Comparison of ENCODE assay signal across 18 cellular contexts in genomic region chr9:98391406-98391805, GRCh38.
DNase-seq lines count a peak whose midpoint lies in the region; ATAC-seq and TF ChIP-seq lines count a peak whose summit lies in the region.
"Had no signal": no experiment of that assay in that cellular context is flagged by ENCODE, and none has a peak within 500 bp of the region (broad histone marks: within the 10 kb centered on the region; RNA-seq: fewer than 3 reads in every experiment).

No MANE protein-coding gene starts in this region.

- DNase-seq in activated CD4-positive, alpha-beta T cell treated with anti-CD3 and anti-CD28 coated beads, Interleukin-2, amount 10 ng/mL, durations not matched to agents 7 days and 5 days = no peak
- no peak for DNase-seq in activated CD4-positive, alpha-beta T cell treated with anti-CD3 and anti-CD28 coated beads, Interleukin-2, amount 50 U/mL, for 1 hour
- no peak for DNase-seq in activated naive CD8-positive, alpha-beta T cell treated with anti-CD3 and anti-CD28 coated beads, Interleukin-2, amount 50 U/mL, for 24 hours
- no peak for DNase-seq in nephron progenitor cell
- no peak for DNase-seq in stimulated activated CD4-positive, alpha-beta T cell treated with anti-CD3 and anti-CD28 coated beads, Interleukin-4, amount 100 ng/mL, for 4 hours
- no peak for DNase-seq in SHP77 treated with DMSO at 0.1 percent for 48 hours (lab: John Stamatoyannopoulos, UW)
- DNase-seq: activated naive CD4-positive, alpha-beta T cell treated with anti-CD3 and anti-CD28 coated beads, Interleukin-2, amount 50 U/mL, for 16 hours; activated T-cell treated with anti-CD3 and anti-CD28 coated beads for 4 hours; BE2C; effector memory CD8-positive, alpha-beta T cell; NCI-H187; psoas muscle; stimulated activated CD4-positive, alpha-beta T cell treated with anti-CD3 and anti-CD28 coated beads, Interleukin-1b, Interleukin-23, amount 100 ng/mL, for 48 hours; stomach had no signal

- peaks cover 11% of the 10 kb centered on the region for H3K4me1 Mint-ChIP-seq in activated CD4-positive, alpha-beta T cell treated with anti-CD3 and anti-CD28 coated beads, Interleukin-2, amount 10 ng/mL, durations not matched to agents 7 days and 5 days
- H3K4me1 Mint-ChIP-seq in IgD-negative memory B cell = peaks cover 12 to 26% (median 12%) of the 10 kb centered on the region in 3 donors
- peaks cover 10% of the 10 kb centered on the region for H3K4me1 Mint-ChIP-seq in activated naive CD8-positive, alpha-beta T cell treated with anti-CD3 and anti-CD28 coated beads, Interleukin-2, amount 50 U/mL, for 24 hours
- H3K4me1 Mint-ChIP-seq in nephron progenitor cell = peaks cover 6% of the 10 kb centered on the region

- H3K36me3 Mint-ChIP-seq in activated CD4-positive, alpha-beta T cell treated with anti-CD3 and anti-CD28 coated beads, Interleukin-2, amount 10 ng/mL, durations not matched to agents 7 days and 5 days (ENCODE audit: low read depth) = no peaks in the 10 kb centered on the region
- H3K36me3 Mint-ChIP-seq in IgD-negative memory B cell = peaks cover 3% of the 10 kb centered on the region
- no peaks in the 10 kb centered on the region for H3K36me3 Mint-ChIP-seq in activated naive CD8-positive, alpha-beta T cell treated with anti-CD3 and anti-CD28 coated beads, Interleukin-2, amount 50 U/mL, for 24 hours (ENCODE audit: low read depth)
- H3K36me3 Mint-ChIP-seq in nephron progenitor cell (ENCODE audit: low read depth) = no peaks in the 10 kb centered on the region
- H3K36me3 Mint-ChIP-seq: type B pancreatic cell had no signal

- no peak for TF ChIP-seq CTCF in nephron progenitor cell (IDR thresholded peaks at IDR 0.05)

- peak overlapping the region; percentile 71 for H3K27ac Mint-ChIP-seq in activated CD4-positive, alpha-beta T cell treated with anti-CD3 and anti-CD28 coated beads, Interleukin-2, amount 10 ng/mL, durations not matched to agents 7 days and 5 days
- H3K27ac Mint-ChIP-seq in IgD-negative memory B cell (peak overlapping the region in 2 of 3 donors; percentile 28 to 90), nephron progenitor cell (peak overlapping the region; percentile 11)
- peak overlapping the region; percentile 24 for H3K27ac Mint-ChIP-seq in activated naive CD8-positive, alpha-beta T cell treated with anti-CD3 and anti-CD28 coated beads, Interleukin-2, amount 50 U/mL, for 24 hours
- H3K27ac Mint-ChIP-seq: effector memory CD8-positive, alpha-beta T cell; type B pancreatic cell had no signal

- no peak for ATAC-seq in activated naive CD8-positive, alpha-beta T cell treated with anti-CD3 and anti-CD28 coated beads, Interleukin-2, amount 50 U/mL, for 24 hours
- no peak for ATAC-seq in GM18520 (IDR thresholded peaks at IDR 0.05; ENCODE audit: unreplicated experiment)
- ATAC-seq: effector memory CD8-positive, alpha-beta T cell; left lobe of liver; psoas muscle had no signal

- POLR2A ChIA-PET in activated CD4-positive, alpha-beta T cell treated with anti-CD3 and anti-CD28 coated beads, Interleukin-2, amount 10 ng/mL, durations not matched to agents 7 days and 5 days (lab: Charles Lee) = no interaction called here

- peaks cover 6% of the 10 kb centered on the region for H3K9me3 Mint-ChIP-seq in activated CD4-positive, alpha-beta T cell treated with anti-CD3 and anti-CD28 coated beads, Interleukin-2, amount 10 ng/mL, durations not matched to agents 7 days and 5 days
- H3K9me3 Mint-ChIP-seq in IgD-negative memory B cell (peaks cover 0 to 4% (median 0%) of the 10 kb centered on the region in 3 donors), nephron progenitor cell (no peaks in the 10 kb centered on the region)
- peaks cover 7% of the 10 kb centered on the region for H3K9me3 Mint-ChIP-seq in activated naive CD8-positive, alpha-beta T cell treated with anti-CD3 and anti-CD28 coated beads, Interleukin-2, amount 50 U/mL, for 24 hours

- CTCF ChIA-PET in activated CD4-positive, alpha-beta T cell treated with anti-CD3 and anti-CD28 coated beads, Interleukin-2, amount 10 ng/mL, durations not matched to agents 7 days and 5 days (lab: Charles Lee) = no interaction called here

- H3K4me3 Mint-ChIP-seq in activated CD4-positive, alpha-beta T cell treated with anti-CD3 and anti-CD28 coated beads, Interleukin-2, amount 10 ng/mL, durations not matched to agents 7 days and 5 days = no peak overlapping the region
- H3K4me3 Mint-ChIP-seq in IgD-negative memory B cell (peak overlapping the region in 3 of 4 donors; percentile 49 to 91 (median 81)), nephron progenitor cell (no peak overlapping the region)
- H3K4me3 Mint-ChIP-seq in activated naive CD8-positive, alpha-beta T cell treated with anti-CD3 and anti-CD28 coated beads, Interleukin-2, amount 50 U/mL, for 24 hours = no peak overlapping the region
- H3K4me3 Mint-ChIP-seq: effector memory CD8-positive, alpha-beta T cell; type B pancreatic cell had no signal

- no peaks in the 10 kb centered on the region for H3K27me3 Mint-ChIP-seq in activated CD4-positive, alpha-beta T cell treated with anti-CD3 and anti-CD28 coated beads, Interleukin-2, amount 10 ng/mL, durations not matched to agents 7 days and 5 days
- H3K27me3 Mint-ChIP-seq in IgD-negative memory B cell (no peaks in the 10 kb centered on the region), nephron progenitor cell (ENCODE audit: low read depth, poor library complexity) (peaks cover 14% of the 10 kb centered on the region)
- H3K27me3 Mint-ChIP-seq in activated naive CD8-positive, alpha-beta T cell treated with anti-CD3 and anti-CD28 coated beads, Interleukin-2, amount 50 U/mL, for 24 hours = peaks cover 5% of the 10 kb centered on the region

Comparison
In these comparisons a context has a peak if more than half of its experiments do, and no peak if none do; other contexts are left out.
1. H3K27ac Mint-ChIP-seq: peak in every context shown above with its lines; median percentile 71 in activated CD4-positive, alpha-beta T cell treated with anti-CD3 and anti-CD28 coated beads, Interleukin-2, amount 10 ng/mL, durations not matched to agents 7 days and 5 days; 59 in IgD-negative memory B cell; 24 in activated naive CD8-positive, alpha-beta T cell treated with anti-CD3 and anti-CD28 coated beads, Interleukin-2, amount 50 U/mL, for 24 hours; 11 in nephron progenitor cell.
2. H3K4me3 Mint-ChIP-seq: peak in IgD-negative memory B cell (3 of 4); none in activated CD4-positive, alpha-beta T cell treated with anti-CD3 and anti-CD28 coated beads, Interleukin-2, amount 10 ng/mL, durations not matched to agents 7 days and 5 days (single experiment), activated naive CD8-positive, alpha-beta T cell treated with anti-CD3 and anti-CD28 coated beads, Interleukin-2, amount 50 U/mL, for 24 hours (single experiment) and nephron progenitor cell (single experiment).